Comparison of ENCODE assay signal across 9 cellular contexts in the genomic region with DNA sequence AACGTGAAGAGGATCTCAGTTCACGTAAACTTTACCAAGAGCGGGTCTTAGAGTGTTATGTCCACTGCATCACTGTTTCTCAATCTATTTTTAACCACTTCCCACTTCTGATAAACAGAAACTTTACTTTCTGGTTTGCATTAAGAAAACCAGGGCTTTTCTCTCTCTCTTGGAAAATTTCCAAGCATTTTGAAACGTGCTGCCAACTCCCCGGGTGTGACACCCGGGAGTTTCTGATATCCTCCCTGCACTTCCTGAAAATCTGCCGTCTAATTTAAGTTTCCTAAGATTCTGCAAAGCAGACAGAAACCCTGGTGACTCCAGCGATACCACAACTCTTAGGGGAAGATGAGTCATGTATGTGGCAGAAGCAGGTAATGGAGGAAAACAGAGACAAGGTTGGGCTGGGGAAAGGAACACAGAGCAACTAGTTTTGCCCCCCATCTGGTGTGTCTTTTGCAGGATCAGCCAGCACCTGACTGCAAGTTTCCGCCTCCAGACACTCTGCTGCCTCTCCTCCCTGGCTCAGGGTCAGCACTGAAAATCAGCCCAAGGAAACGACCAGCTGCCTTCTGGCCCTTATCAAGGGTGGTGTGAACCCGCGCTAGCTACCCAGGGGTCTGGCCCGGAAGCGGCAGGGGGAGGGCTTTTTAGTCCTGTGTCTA. TPM values are rescaled to one million over a fixed set of nuclear protein-coding genes. Genes with fewer than 3 reads are reported as not detected.
DNase-seq lines count a peak whose midpoint lies in the region; ATAC-seq and TF ChIP-seq lines count a peak whose summit lies in the region.
"Had no signal": no experiment of that assay in that cellular context is flagged by ENCODE, and none has a peak within 500 bp of the region (broad histone marks: within the 10 kb centered on the region; RNA-seq: fewer than 3 reads in every experiment).

No MANE protein-coding gene starts in this region.

- intact Hi-C loops in breast epithelium (cut with DNase I; ENCODE audit: low total_unique reads): no loop called here

- H3K4me3 ChIP-seq in breast epithelium: peak overlapping the region in 2 of 3 donors; percentile 9 to 43

- H3K9me3 ChIP-seq in breast epithelium: no peaks in the 10 kb centered on the region

- no peak for ATAC-seq in HG03280 (IDR thresholded peaks at IDR 0.05; ENCODE audit: unreplicated experiment)

- peaks cover 15% of the 10 kb centered on the region for H3K27me3 Mint-ChIP-seq in mesothelial cell of epicardium (ENCODE audit: low read depth)

- TF ChIP-seq CTCF in breast epithelium (IDR thresholded peaks at IDR 0.05) (no peak), mesothelial cell of epicardium (IDR thresholded peaks at IDR 0.05; ENCODE audit: unreplicated experiment) (no peak)

- peak overlapping the region; percentile 73 to 93 for H3K27ac ChIP-seq in breast epithelium

- peak; percentile 6 for DNase-seq in EL
- DNase-seq in NCI-H226: peak; percentile 14
- DNase-seq in breast epithelium (ENCODE audit: low spot score in 2 of 2): no peak
- no peak for DNase-seq in mesothelial cell of epicardium (ENCODE audit: low spot score in 2 of 2, unreplicated experiment in 2 of 2)
- no peak for DNase-seq in COR-L47 (lab: John Stamatoyannopoulos, UW)
- DNase-seq in NCI-H1436 treated with DMSO at 0.1 percent for 48 hours (lab: John Stamatoyannopoulos, UW): no peak
- DNase-seq in OCI-M2 (lab: John Stamatoyannopoulos, UW; ENCODE audit: unreplicated experiment): no peak

- peak overlapping the region; percentile 90 for H3K27ac Mint-ChIP-seq in mesothelial cell of epicardium

- no peaks in the 10 kb centered on the region for H3K36me3 ChIP-seq in breast epithelium

- peak overlapping the region; percentile 45 for H3K4me3 Mint-ChIP-seq in mesothelial cell of epicardium

- no peaks in the 10 kb centered on the region for H3K27me3 ChIP-seq in breast epithelium

- H3K4me1 ChIP-seq in breast epithelium: peaks cover 4 to 8% of the 10 kb centered on the region in 2 donors

- H3K36me3 Mint-ChIP-seq in mesothelial cell of epicardium: no peaks in the 10 kb centered on the region

- peaks cover 3% of the 10 kb centered on the region for H3K9me3 Mint-ChIP-seq in mesothelial cell of epicardium

- peaks cover 49% of the 10 kb centered on the region for H3K4me1 Mint-ChIP-seq in mesothelial cell of epicardium

- no peak for TF ChIP-seq POLR2A in breast epithelium (IDR thresholded peaks at IDR 0.05)

RNA-seq across cellular contexts. Expression of a gene that starts 11.4 kb away (rescaled TPM):
- total RNA-seq in breast epithelium: under 1 TPM in 1 of 3 donors, not detected in 2; 0.15 TPM
- total RNA-seq in mesothelial cell of epicardium: not detected in 3 replicates

RNA-seq across cellular contexts. Expression of a gene that starts 53.7 kb away (rescaled TPM):
- total RNA-seq in breast epithelium (not detected), mesothelial cell of epicardium (1.9 to 3.3 TPM (median 2.5 TPM) in 3 replicates)
- total RNA-seq: mononuclear cell had no signal

Comparison
In these comparisons a context has a peak if more than half of its experiments do, and no peak if none do; other contexts are left out.
1. DNase-seq: peak in EL (single experiment) and NCI-H226 (single experiment); none in breast epithelium (0 of 2), mesothelial cell of epicardium (0 of 2), COR-L47 (single experiment), NCI-H1436 treated with DMSO at 0.1 percent for 48 hours (single experiment) and OCI-M2 (single experiment).